12 cellular contexts compared by ENCODE assay signal in the genomic region with DNA sequence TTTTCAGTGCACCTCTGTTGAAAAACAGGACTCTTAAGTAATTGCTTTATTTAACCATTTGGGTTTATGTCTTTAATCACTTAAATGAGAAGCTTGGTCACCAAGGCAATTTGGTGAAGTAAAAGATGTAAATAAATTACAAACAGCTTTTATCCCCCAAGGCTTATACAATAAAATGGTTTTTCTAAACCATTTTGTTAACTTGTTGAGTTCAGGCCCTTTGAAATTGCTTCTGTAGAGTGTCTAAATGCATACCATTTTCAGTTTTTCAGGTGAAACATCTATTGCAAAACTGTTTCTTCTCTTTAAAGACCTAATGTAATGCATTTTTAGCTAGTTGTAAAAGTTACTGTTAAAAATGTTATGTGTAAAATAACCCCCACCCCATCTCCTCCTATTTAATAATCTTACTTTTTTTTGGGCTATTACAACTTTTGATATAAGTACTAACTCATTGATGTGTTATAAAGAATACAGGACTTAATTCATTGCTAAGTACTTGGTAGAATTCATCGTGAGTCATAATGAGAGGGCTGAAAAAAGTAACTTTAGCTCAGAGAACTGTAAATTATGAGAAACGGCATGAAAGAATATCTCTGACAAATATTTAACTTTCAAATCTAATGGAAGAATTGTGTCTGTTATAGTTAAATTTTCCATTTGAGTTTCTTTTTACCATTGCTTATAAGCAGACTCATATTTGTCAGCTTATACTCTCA. TPM values are rescaled to one million over a fixed set of nuclear protein-coding genes. Genes with fewer than 3 reads are reported as not detected.
A peak's percentile ranks its signal among the peaks of the same experiment; 100 is the strongest.
DNase-seq lines count a peak whose midpoint lies in the region; ATAC-seq and TF ChIP-seq lines count a peak whose summit lies in the region.
"Had no signal": no experiment of that assay in that cellular context is flagged by ENCODE, and none has a peak within 500 bp of the region (broad histone marks: within the 10 kb centered on the region; RNA-seq: fewer than 3 reads in every experiment).

No MANE protein-coding gene starts in this region.

- peaks cover 56% of the 10 kb centered on the region for H3K4me1 Mint-ChIP-seq in stimulated activated naive CD8-positive, alpha-beta T cell treated with anti-CD3 and anti-CD28 coated beads, Interleukin-15, amount 100 ng/mL, for 72 hours

- H3K4me3 ChIP-seq in fibroblast of mammary gland (ENCODE audit: control insufficient read depth, low read depth, low read length), result no peak overlapping the region
- no peak overlapping the region for H3K4me3 ChIP-seq in testis
- H3K4me3 ChIP-seq in coronary artery, result no peak overlapping the region

- no peaks in the 10 kb centered on the region for H3K4me1 ChIP-seq in testis

- WGBS in testis, 2 donors, result 30 to 58% methylated on average over 2 of the region's 2 CpGs

- no peak for TF ChIP-seq CTCF in fibroblast of mammary gland (conservative IDR thresholded peaks at IDR 0.05; ENCODE audit: control insufficient read depth, insufficient read depth, low read depth, low read length)
- TF ChIP-seq CTCF in testis (IDR thresholded peaks at IDR 0.05), result no peak
- TF ChIP-seq CTCF in coronary artery (IDR thresholded peaks at IDR 0.05), result no peak

- no peak for DNase-seq in activated naive CD4-positive, alpha-beta T cell treated with anti-CD3 and anti-CD28 coated beads, Interleukin-2, amount 50 U/mL, for 72 hours (ENCODE audit: low spot score in 2 of 2)
- no peak for DNase-seq in activated naive CD4-positive, alpha-beta T cell treated with anti-CD3 and anti-CD28 coated beads, Interleukin-2, amount 50 U/mL, for 16 hours
- DNase-seq in RKO (ENCODE audit: low spot score) (peak; percentile 34), fibroblast of mammary gland (ENCODE audit: low read depth) (peak; percentile 36), testis (no peak), coronary artery (ENCODE audit: low spot score) (no peak)
- no peak for DNase-seq in stimulated activated naive CD8-positive, alpha-beta T cell treated with anti-CD3 and anti-CD28 coated beads, Interleukin-15, amount 100 ng/mL, for 72 hours
- DNase-seq: activated CD4-positive, alpha-beta T cell treated with anti-CD3 and anti-CD28 coated beads, Interleukin-2, amount 50 U/mL, for 4 hours; brain microvascular endothelial cell; kidney glomerular epithelial cell; NCI-H1694 had no signal

- H3K27ac ChIP-seq in testis, result no peak overlapping the region
- no peak overlapping the region for H3K27ac ChIP-seq in coronary artery
- H3K27ac ChIP-seq: brain microvascular endothelial cell had no signal

- TF ChIP-seq POLR2A in testis (IDR thresholded peaks at IDR 0.05), result no peak

- no peaks in the 10 kb centered on the region for H3K36me3 ChIP-seq in testis (ENCODE audit: low read depth, missing control alignments)
- H3K36me3 ChIP-seq: brain microvascular endothelial cell had no signal

- no peaks in the 10 kb centered on the region for H3K9me3 ChIP-seq in testis

- no peaks in the 10 kb centered on the region for H3K27me3 ChIP-seq in testis
- H3K27me3 ChIP-seq: brain microvascular endothelial cell had no signal

- peak in 1 of 2 donors; percentile 15 for ATAC-seq in activated naive CD4-positive, alpha-beta T cell treated with anti-CD3 and anti-CD28 coated beads, Interleukin-2, amount 50 U/mL, for 72 hours
- ATAC-seq in stimulated activated naive CD8-positive, alpha-beta T cell treated with anti-CD3 and anti-CD28 coated beads, Interleukin-15, amount 100 ng/mL, for 72 hours, result no peak
- no peak for ATAC-seq in HG03045 (IDR thresholded peaks at IDR 0.05; ENCODE audit: unreplicated experiment)

- peak overlapping the region; percentile 37 to 91 for H3K27ac Mint-ChIP-seq in activated naive CD4-positive, alpha-beta T cell treated with anti-CD3 and anti-CD28 coated beads, Interleukin-2, amount 50 U/mL, for 72 hours
- peak overlapping the region; percentile 60 to 97 for H3K27ac Mint-ChIP-seq in stimulated activated naive CD8-positive, alpha-beta T cell treated with anti-CD3 and anti-CD28 coated beads, Interleukin-15, amount 100 ng/mL, for 72 hours

- peaks cover under 1% of the 10 kb centered on the region for H3K27me3 Mint-ChIP-seq in stimulated activated naive CD8-positive, alpha-beta T cell treated with anti-CD3 and anti-CD28 coated beads, Interleukin-15, amount 100 ng/mL, for 72 hours

- no peaks in the 10 kb centered on the region for H3K9me3 Mint-ChIP-seq in activated naive CD4-positive, alpha-beta T cell treated with anti-CD3 and anti-CD28 coated beads, Interleukin-2, amount 50 U/mL, for 72 hours
- H3K9me3 Mint-ChIP-seq in stimulated activated naive CD8-positive, alpha-beta T cell treated with anti-CD3 and anti-CD28 coated beads, Interleukin-15, amount 100 ng/mL, for 72 hours, result no peaks in the 10 kb centered on the region

- intact Hi-C loops in testis (cut with DNase I; ENCODE audit: low total_unique reads), result no loop called here

- peaks cover 0 to 42% of the 10 kb centered on the region in 2 donors for H3K36me3 Mint-ChIP-seq in activated naive CD4-positive, alpha-beta T cell treated with anti-CD3 and anti-CD28 coated beads, Interleukin-2, amount 50 U/mL, for 72 hours

- peak overlapping the region; percentile 68 to 99 for H3K4me3 Mint-ChIP-seq in stimulated activated naive CD8-positive, alpha-beta T cell treated with anti-CD3 and anti-CD28 coated beads, Interleukin-15, amount 100 ng/mL, for 72 hours

RNA-seq across cellular contexts. Expression of a gene that starts 4.5 kb away (rescaled TPM):
- 10 to 100 TPM; 11.1 to 34.8 TPM for total RNA-seq in activated naive CD4-positive, alpha-beta T cell treated with anti-CD3 and anti-CD28 coated beads, Interleukin-2, amount 50 U/mL, for 72 hours
- 10 to 100 TPM; 38.9 to 51.4 TPM for total RNA-seq in testis
- polyA plus RNA-seq in testis (ENCODE audit: insufficient read depth, low read depth, low replicate concordance), result 18.1 TPM

Comparison
In these comparisons a context has a peak if more than half of its experiments do, and no peak if none do; other contexts are left out.
1. DNase-seq: peak in RKO (single experiment) and fibroblast of mammary gland (single experiment); none in activated naive CD4-positive, alpha-beta T cell treated with anti-CD3 and anti-CD28 coated beads, Interleukin-2, amount 50 U/mL, for 72 hours (0 of 2), activated naive CD4-positive, alpha-beta T cell treated with anti-CD3 and anti-CD28 coated beads, Interleukin-2, amount 50 U/mL, for 16 hours (single experiment), stimulated activated naive CD8-positive, alpha-beta T cell treated with anti-CD3 and anti-CD28 coated beads, Interleukin-15, amount 100 ng/mL, for 72 hours (0 of 2), testis (single experiment) and coronary artery (single experiment).